22 cellular contexts compared by ENCODE assay signal in the genomic region with DNA sequence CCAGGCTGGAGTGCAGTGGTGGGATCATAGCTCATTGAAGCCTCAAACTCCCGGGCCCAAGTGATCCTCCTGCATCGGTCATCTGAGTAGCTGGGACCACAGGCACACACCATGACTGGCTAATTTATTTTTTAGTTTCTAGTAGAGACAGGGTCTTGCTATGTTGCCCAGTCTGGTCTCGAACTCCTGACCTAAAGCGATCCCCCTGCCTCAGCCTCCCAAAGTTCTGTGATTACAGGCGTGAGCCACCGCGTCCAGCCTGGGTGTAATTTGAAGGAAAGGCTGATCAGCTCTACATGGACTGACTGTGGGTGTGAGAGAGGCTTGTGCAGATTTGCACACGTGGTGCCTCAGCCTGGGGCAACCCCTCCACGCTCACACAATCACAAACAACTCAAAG.
"Had no signal": no experiment of that assay in that cellular context is flagged by ENCODE, and none has a peak within 500 bp of the region (broad histone marks: within the 10 kb centered on the region; RNA-seq: fewer than 3 reads in every experiment).

No MANE protein-coding gene starts in this region.

- H3K27ac Mint-ChIP-seq: dendritic cell treated with granulocyte-macrophage colony-stimulating factor and Interleukin-4, amounts not matched to agents 40 ng/mL and 50 ng/mL, for 4 days had no signal

- ATAC-seq: effector memory CD8-positive, alpha-beta T cell; foreskin keratinocyte; gastroesophageal sphincter; left lung; lower lobe of right lung; naive thymus-derived CD8-positive, alpha-beta T cell had no signal

- H3K9me3 Mint-ChIP-seq: effector memory CD8-positive, alpha-beta T cell; endodermal cell; mesothelial cell of epicardium; naive B cell; naive thymus-derived CD8-positive, alpha-beta T cell had no signal

- H3K4me3 ChIP-seq: colonic mucosa, esophagus muscularis mucosa, gastroesophageal sphincter, heart left ventricle, hepatocyte, left lung, lower lobe of right lung, mucosa of descending colon had no signal

- H3K27me3 Mint-ChIP-seq: effector memory CD8-positive, alpha-beta T cell; naive B cell; naive thymus-derived CD8-positive, alpha-beta T cell had no signal

- H3K36me3 Mint-ChIP-seq: naive B cell had no signal

- H3K27ac ChIP-seq: colonic mucosa, epithelial cell of prostate, esophagus muscularis mucosa, foreskin keratinocyte, gastroesophageal sphincter, heart left ventricle, hepatocyte, left lung, lower lobe of right lung had no signal

- DNase-seq: colonic mucosa; cortex of kidney; effector CD8-positive, alpha-beta T cell; effector memory CD8-positive, alpha-beta T cell; foreskin keratinocyte; heart left ventricle; hypothalamus; left cardiac atrium; left lung; left ventricle myocardium superior; lower lobe of right lung; mesenchymal stem cell; mucosa of descending colon; naive B cell; naive thymus-derived CD8-positive, alpha-beta T cell had no signal

- H3K4me3 Mint-ChIP-seq: dendritic cell treated with granulocyte-macrophage colony-stimulating factor and Interleukin-4, amounts not matched to agents 40 ng/mL and 50 ng/mL, for 4 days; effector memory CD8-positive, alpha-beta T cell; endodermal cell; mesothelial cell of epicardium; naive B cell; naive thymus-derived CD8-positive, alpha-beta T cell had no signal

- H3K9me3 ChIP-seq: colonic mucosa, esophagus muscularis mucosa, gastroesophageal sphincter, heart left ventricle, left lung, lower lobe of right lung, mucosa of descending colon had no signal

- H3K36me3 ChIP-seq: colonic mucosa had no signal

- H3K4me1 ChIP-seq: colonic mucosa, esophagus muscularis mucosa, foreskin keratinocyte, gastroesophageal sphincter, heart left ventricle, left lung, lower lobe of right lung had no signal
